ENCODE assay signal across 8 cellular contexts in genomic region chr17:49132699-49133364, GRCh38. TPM values are rescaled to one million over a fixed set of nuclear protein-coding genes. Genes with fewer than 3 reads are reported as not detected.
A peak's percentile ranks its signal among the peaks of the same experiment; 100 is the strongest.
DNase-seq lines count a peak whose midpoint lies in the region; ATAC-seq, FAIRE-seq and TF ChIP-seq lines count a peak whose summit lies in the region.

Gene B4GALNT2, plus strand, starts transcription at chr17:49132769. Its CDS starts 24 bp downstream, at chr17:49132793.

- H3K4me1 ChIP-seq in astrocyte (ENCODE audit: insufficient read depth, low read length) (peaks cover 9% of the 10 kb centered on the region), thoracic aorta (ENCODE audit: control insufficient read depth in 1 of 2, low read depth in 2 of 2) (peaks cover 5 to 9% of the 10 kb centered on the region in 2 donors)

- no peaks in the 10 kb centered on the region for H3K79me2 ChIP-seq in astrocyte (ENCODE audit: insufficient read depth, low read length)

- H3K27me3 ChIP-seq in astrocyte (ENCODE audit: insufficient read depth, low read length) (peaks cover 15% of the 10 kb centered on the region), thoracic aorta (replicated peaks; ENCODE audit: insufficient read depth) (peaks cover 22% of the 10 kb centered on the region)

- H3K36me3 ChIP-seq in astrocyte (ENCODE audit: insufficient read depth, low read length) (no peaks in the 10 kb centered on the region), thoracic aorta (no peaks in the 10 kb centered on the region)

- peak within 1 kb of the TSS; percentile 93 for H3K4me2 ChIP-seq in astrocyte (ENCODE audit: low read length)

- no peak for TF ChIP-seq CTCF in astrocyte (IDR thresholded peaks at IDR 0.05; ENCODE audit: insufficient read depth, low read depth, low read length)
- no peak for TF ChIP-seq CTCF in thoracic aorta (IDR thresholded peaks at IDR 0.05)

- ATAC-seq in left lobe of liver, result peak; percentile 26
- no peak for ATAC-seq in thoracic aorta (ENCODE audit: insufficient number of reproducible peaks, low FRiP score, low read depth)
- ATAC-seq in HG03439 (IDR thresholded peaks at IDR 0.05; ENCODE audit: unreplicated experiment), result no peak
- no peak for ATAC-seq in HG03354 (IDR thresholded peaks at IDR 0.05; ENCODE audit: poor library complexity, severe bottlenecking, unreplicated experiment)

- FAIRE-seq in astrocyte (lab: Jason Lieb, UNC), result no peak

- peaks cover 43% of the 10 kb centered on the region for H3K27me3 Mint-ChIP-seq in astrocyte (ENCODE audit: low read depth, unreplicated experiment)

- H3K4me3 ChIP-seq in astrocyte (ENCODE audit: insufficient read depth, low read depth, low read length), result peak within 1 kb of the TSS; percentile 58
- peak within 1 kb of the TSS; percentile 29 for H3K4me3 ChIP-seq in thoracic aorta

- peak within 1 kb of the TSS; percentile 12 for H3K4me3 Mint-ChIP-seq in astrocyte (ENCODE audit: unreplicated experiment)

- H3K9me3 Mint-ChIP-seq in astrocyte (ENCODE audit: unreplicated experiment), result peaks cover 22% of the 10 kb centered on the region

- no peak within 1 kb of the TSS for H3K27ac Mint-ChIP-seq in astrocyte (ENCODE audit: unreplicated experiment)

- peak within 1 kb of the TSS; percentile 77 for H2AFZ ChIP-seq in astrocyte (ENCODE audit: low read depth, low read length)

- H4K20me1 ChIP-seq in astrocyte (ENCODE audit: insufficient read depth, low read length), result no peaks in the 10 kb centered on the region

- DNase-seq in activated T-cell treated with anti-CD3 and anti-CD28 coated beads for 48 hours (ENCODE audit: low read depth) (peak; percentile 4), activated T-cell treated with anti-CD3 and anti-CD28 coated beads for 4 hours (no peak), astrocyte (ENCODE audit: low read depth) (no peak), left lobe of liver (ENCODE audit: low spot score) (no peak), thoracic aorta (ENCODE audit: low spot score) (no peak), inferior parietal cortex (ENCODE audit: extremely low spot score) (no peak)

- H3K9me3 ChIP-seq in astrocyte (ENCODE audit: insufficient read depth, low read depth, low read length), result peaks cover 13% of the 10 kb centered on the region
- peaks cover 5% of the 10 kb centered on the region for H3K9me3 ChIP-seq in thoracic aorta

- no peak within 1 kb of the TSS for H3K27ac ChIP-seq in astrocyte (ENCODE audit: low read depth, low read length)
- no peak within 1 kb of the TSS for H3K27ac ChIP-seq in thoracic aorta

- H3K4me1 Mint-ChIP-seq in astrocyte (ENCODE audit: low read depth, unreplicated experiment), result no peaks in the 10 kb centered on the region

- peaks cover 6% of the 10 kb centered on the region for H3K36me3 Mint-ChIP-seq in astrocyte (ENCODE audit: low read depth, unreplicated experiment)

- H3K9ac ChIP-seq in astrocyte (ENCODE audit: low read length), result peak within 1 kb of the TSS; percentile 43

RNA-seq across cellular contexts. Expression of gene B4GALNT2, which starts in this region (rescaled TPM):
- total RNA-seq in astrocyte, result 0.07 TPM in 1 of 2 replicates, not detected in the other
- 0.03 TPM for total RNA-seq in left lobe of liver
- not detected for total RNA-seq in thoracic aorta

Comparison
In these comparisons a context has a peak if more than half of its experiments do, and no peak if none do; other contexts are left out.
1. Peak in ATAC-seq in left lobe of liver; RNA of the gene not detected or under 1 TPM.